ENCODE assay signal across 8 cellular contexts in genomic region chr5:176447538-176447981, GRCh38. TPM values are rescaled to one million over a fixed set of nuclear protein-coding genes. Genes with fewer than 3 reads are reported as not detected.
DNase-seq lines count a peak whose midpoint lies in the region; ATAC-seq and TF ChIP-seq lines count a peak whose summit lies in the region.

No MANE protein-coding gene starts in this region.

- no peaks in the 10 kb centered on the region for H3K9me3 Mint-ChIP-seq in central memory CD8-positive, alpha-beta T cell
- no peaks in the 10 kb centered on the region for H3K9me3 Mint-ChIP-seq in memory B cell

- no peaks in the 10 kb centered on the region for H3K27me3 Mint-ChIP-seq in central memory CD8-positive, alpha-beta T cell
- peaks cover 4% of the 10 kb centered on the region for H3K27me3 Mint-ChIP-seq in memory B cell

- no peaks in the 10 kb centered on the region for H3K4me1 ChIP-seq in urinary bladder (ENCODE audit: insufficient read depth)

- peaks cover 40% of the 10 kb centered on the region for H3K4me1 Mint-ChIP-seq in central memory CD8-positive, alpha-beta T cell
- peaks cover 16% of the 10 kb centered on the region for H3K4me1 Mint-ChIP-seq in memory B cell

- H3K36me3 ChIP-seq in urinary bladder (ENCODE audit: insufficient read depth), result no peaks in the 10 kb centered on the region

- ATAC-seq in central memory CD8-positive, alpha-beta T cell (replicated peaks; ENCODE audit: extremely low read depth, poor library complexity, severe bottlenecking), result no peak
- no peak for ATAC-seq in memory B cell (ENCODE audit: low read depth)

- under 1% methylated on average over 38 of the region's 38 CpGs for WGBS in urinary bladder

- H3K4me3 ChIP-seq in HFF-Myc (replicated peaks; ENCODE audit: low read depth, low read length) (peak overlapping the region; percentile 98), urinary bladder (ENCODE audit: low read depth, low read length) (peak overlapping the region; percentile 55)

- H3K4me3 Mint-ChIP-seq in central memory CD8-positive, alpha-beta T cell, result peak overlapping the region; percentile 85
- H3K4me3 Mint-ChIP-seq in memory B cell, result peak overlapping the region; percentile 88

- peak; percentile 52 for DNase-seq in NK-92 treated with Interleukin-12 subunit alpha and Interleukin-12 subunit beta, amount 100 ng/mL, for 24 hours (lab: John Stamatoyannopoulos, UW)
- DNase-seq in NK-92 (lab: John Stamatoyannopoulos, UW; ENCODE audit: unreplicated experiment), result no peak
- no peak for DNase-seq in HFF-Myc (ENCODE audit: extremely low read depth, low read depth)
- DNase-seq in NCI-H345 (lab: John Stamatoyannopoulos, UW), result peak; percentile 21
- peak; percentile 15 to 19 for DNase-seq in central memory CD8-positive, alpha-beta T cell (ENCODE audit: low spot score in 2 of 2)
- peak in 1 of 2 donors; percentile 14 for DNase-seq in memory B cell (ENCODE audit: low spot score in 2 of 2)
- no peak for DNase-seq in NCI-H187 treated with DMSO at 0.1 percent for 48 hours (lab: John Stamatoyannopoulos, UW)

- H3K36me3 Mint-ChIP-seq in central memory CD8-positive, alpha-beta T cell (ENCODE audit: insufficient read depth), result peaks cover 18% of the 10 kb centered on the region
- H3K36me3 Mint-ChIP-seq in memory B cell, result peaks cover 6% of the 10 kb centered on the region

- peak overlapping the region; percentile 99 for H3K27ac Mint-ChIP-seq in central memory CD8-positive, alpha-beta T cell (ENCODE audit: low read depth)
- H3K27ac Mint-ChIP-seq in memory B cell, result peak overlapping the region; percentile 98

- peak overlapping the region; percentile 80 for H3K27ac ChIP-seq in urinary bladder (ENCODE audit: low read depth)

- no peak for TF ChIP-seq CTCF in HFF-Myc (IDR thresholded peaks at IDR 0.05; ENCODE audit: low read depth, low read length, missing control alignments)

RNA-seq across cellular contexts. Expression of gene FAF2, which starts 0.6 kb away (rescaled TPM):
- 43.4 TPM for total RNA-seq in urinary bladder
- polyA plus RNA-seq in urinary bladder, result 21.0 TPM

RNA-seq across cellular contexts. Expression of gene CLTB, which starts 31.2 kb away (rescaled TPM):
- total RNA-seq in urinary bladder, result 29.6 TPM
- polyA plus RNA-seq in urinary bladder, result 146 TPM

RNA-seq across cellular contexts. Expression of gene HIGD2A, which starts 59.0 kb away (rescaled TPM):
- 62.0 TPM for total RNA-seq in urinary bladder
- polyA plus RNA-seq in urinary bladder, result 188 TPM

RNA-seq across cellular contexts. Expression of gene NOP16, which starts 59.2 kb away (rescaled TPM):
- 3.2 TPM for total RNA-seq in urinary bladder
- polyA plus RNA-seq in urinary bladder, result 27.9 TPM

Comparison
In these comparisons a context has a peak if more than half of its experiments do, and no peak if none do; other contexts are left out.
1. DNase-seq: peak in NK-92 treated with Interleukin-12 subunit alpha and Interleukin-12 subunit beta, amount 100 ng/mL, for 24 hours (single experiment), NCI-H345 (single experiment) and central memory CD8-positive, alpha-beta T cell (2 of 2); none in NK-92 (single experiment), HFF-Myc (single experiment) and NCI-H187 treated with DMSO at 0.1 percent for 48 hours (single experiment).